ENCODE assay signal across 9 cellular contexts in genomic region chr1:47385020-47385419, GRCh38. TPM values are rescaled to one million over a fixed set of nuclear protein-coding genes. Genes with fewer than 3 reads are reported as not detected.
"Had no signal": no experiment of that assay in that cellular context is flagged by ENCODE, and none has a peak within 500 bp of the region (broad histone marks: within the 10 kb centered on the region; RNA-seq: fewer than 3 reads in every experiment).

No MANE protein-coding gene starts in this region.

- H3K9me3 Mint-ChIP-seq: IgD-negative memory B cell had no signal

- H3K27ac ChIP-seq: GM23248 had no signal

- H3K27me3 Mint-ChIP-seq: IgD-negative memory B cell had no signal

- ATAC-seq: HCT116 had no signal

- H3K9me3 ChIP-seq: HAP-1 had no signal

- H3K4me3 Mint-ChIP-seq: IgD-negative memory B cell had no signal

- H3K4me1 ChIP-seq: HAP-1 had no signal

- DNase-seq: GM23248, GOT3, H7, KG1 had no signal

- H3K4me3 ChIP-seq: GM23248, HAP-1 had no signal

RNA-seq across cellular contexts. Expression of gene FOXE3, which starts 31.1 kb away (rescaled TPM):
- total RNA-seq: GM23248, H4, HT-29 had no signal
- polyA plus RNA-seq: GM23248, IgD-negative memory B cell had no signal
